ENCODE assay signal across 12 cellular contexts in the genomic region with DNA sequence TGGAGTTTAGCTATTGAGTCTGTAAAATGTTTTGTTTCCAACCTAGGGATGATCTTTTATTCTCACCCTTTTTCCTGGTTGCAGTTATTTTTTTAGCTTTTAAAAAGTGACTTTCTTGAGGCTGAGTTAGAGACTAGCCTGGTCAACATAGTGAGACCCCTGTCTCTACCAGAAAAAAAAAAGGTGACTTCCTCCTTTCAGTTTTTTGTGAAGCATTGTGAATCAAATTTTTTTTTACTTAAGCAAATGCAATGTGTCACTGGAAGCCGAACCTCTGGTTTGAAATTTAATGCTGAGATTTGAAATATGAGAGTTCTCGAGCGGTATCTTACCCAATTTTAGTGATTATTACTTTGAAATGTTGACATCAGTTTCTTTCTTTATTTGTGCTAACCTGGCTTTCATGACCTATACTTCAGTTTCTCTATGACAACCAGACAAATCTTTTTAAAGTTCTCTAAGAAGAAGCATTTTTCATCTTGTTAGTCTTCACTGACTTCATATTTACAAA. TPM values are rescaled to one million over a fixed set of nuclear protein-coding genes. Genes with fewer than 3 reads are reported as not detected.
DNase-seq lines count a peak whose midpoint lies in the region; ATAC-seq and TF ChIP-seq lines count a peak whose summit lies in the region.
"Had no signal": no experiment of that assay in that cellular context is flagged by ENCODE, and none has a peak within 500 bp of the region (broad histone marks: within the 10 kb centered on the region; RNA-seq: fewer than 3 reads in every experiment).

No MANE protein-coding gene starts in this region.

- no peak overlapping the region for H3K4me3 ChIP-seq in BLaER1
- H3K4me3 ChIP-seq in GM23248, result peak overlapping the region; percentile 99

- peak overlapping the region; percentile 94 for H3K4me3 Mint-ChIP-seq in activated naive CD8-positive, alpha-beta T cell treated with anti-CD3 and anti-CD28 coated beads, Interleukin-2, amount 10 ng/mL, durations not matched to agents 7 days and 5 days
- H3K4me3 Mint-ChIP-seq in mesothelial cell of epicardium, result no peak overlapping the region
- H3K4me3 Mint-ChIP-seq: WTC11 had no signal

- peaks cover 40% of the 10 kb centered on the region for H3F3A ChIP-seq in GM23248 (ENCODE audit: insufficient read depth)

- H3K27me3 ChIP-seq in BLaER1 (no peaks in the 10 kb centered on the region), GM23248 (replicated peaks; ENCODE audit: insufficient read depth) (no peaks in the 10 kb centered on the region)

- H3K4me2 ChIP-seq in BLaER1 (peak overlapping the region; percentile 89), GM23248 (ENCODE audit: unreplicated experiment) (peak overlapping the region; percentile 33)

- in situ Hi-C loops in GM23248 (cut with MboI), result no loop called here

- POLR2A ChIA-PET in activated naive CD8-positive, alpha-beta T cell treated with anti-CD3 and anti-CD28 coated beads, Interleukin-2, amount 10 ng/mL, durations not matched to agents 7 days and 5 days (lab: Charles Lee), result interaction anchor here (0.8 to 1.2 kb wide), 3 partner anchors 14 to 20 kb away, joined by 3 to 4 read pairs (median 3); no protein-coding TSS in a partner anchor

- no peaks in the 10 kb centered on the region for H3K9me3 ChIP-seq in BLaER1
- no peaks in the 10 kb centered on the region for H3K9me3 ChIP-seq in GM23248 (ENCODE audit: low read depth)

- WGBS in GM23248 (ENCODE audit: low coverage in 1 of 2, low lambda C conversion rate in 2 of 2, missing lambda C conversion rate in 2 of 2), 2 experiments, result 68 to 70% methylated on average over 3 of the region's 3 CpGs

- H4K20me1 ChIP-seq in BLaER1 (peaks cover 84% of the 10 kb centered on the region), GM23248 (ENCODE audit: insufficient read depth) (peaks cover 14% of the 10 kb centered on the region; the same call in 1 of the 2 replicates)

- no peak for TF ChIP-seq CTCF in mesothelial cell of epicardium (IDR thresholded peaks at IDR 0.05; ENCODE audit: unreplicated experiment)

- H3K36me3 ChIP-seq in BLaER1 (peaks cover 54% of the 10 kb centered on the region), GM23248 (ENCODE audit: low read depth) (peaks cover 5% of the 10 kb centered on the region; the same call in 1 of the 2 replicates)

- no peak overlapping the region for H3K27ac ChIP-seq in BLaER1
- H3K27ac ChIP-seq in GM23248, result peak overlapping the region; percentile 5; the same call in 1 of the 2 replicates

- H3K27ac Mint-ChIP-seq in activated naive CD8-positive, alpha-beta T cell treated with anti-CD3 and anti-CD28 coated beads, Interleukin-2, amount 10 ng/mL, durations not matched to agents 7 days and 5 days, result peak overlapping the region; percentile 66
- H3K27ac Mint-ChIP-seq in mesothelial cell of epicardium, result peak overlapping the region; percentile 57
- H3K27ac Mint-ChIP-seq: WTC11 had no signal

- H3K4me1 Mint-ChIP-seq in activated naive CD8-positive, alpha-beta T cell treated with anti-CD3 and anti-CD28 coated beads, Interleukin-2, amount 10 ng/mL, durations not matched to agents 7 days and 5 days, result peaks cover 54% of the 10 kb centered on the region
- H3K4me1 Mint-ChIP-seq in mesothelial cell of epicardium, result peaks cover 35% of the 10 kb centered on the region

- H3K9me3 Mint-ChIP-seq in activated naive CD8-positive, alpha-beta T cell treated with anti-CD3 and anti-CD28 coated beads, Interleukin-2, amount 10 ng/mL, durations not matched to agents 7 days and 5 days, result no peaks in the 10 kb centered on the region
- no peaks in the 10 kb centered on the region for H3K9me3 Mint-ChIP-seq in mesothelial cell of epicardium
- H3K9me3 Mint-ChIP-seq: WTC11 had no signal

- H3K79me2 ChIP-seq in GM23248 (ENCODE audit: insufficient read depth), result peaks cover 87% of the 10 kb centered on the region

- H3K27me3 Mint-ChIP-seq in activated naive CD8-positive, alpha-beta T cell treated with anti-CD3 and anti-CD28 coated beads, Interleukin-2, amount 10 ng/mL, durations not matched to agents 7 days and 5 days, result no peaks in the 10 kb centered on the region
- H3K27me3 Mint-ChIP-seq in mesothelial cell of epicardium (ENCODE audit: low read depth), result no peaks in the 10 kb centered on the region

- peak; percentile 7 for DNase-seq in GM23248
- DNase-seq in activated naive CD8-positive, alpha-beta T cell treated with anti-CD3 and anti-CD28 coated beads, Interleukin-2, amount 10 ng/mL, durations not matched to agents 7 days and 5 days, result no peak
- no peak for DNase-seq in mesothelial cell of epicardium (ENCODE audit: low spot score in 2 of 2, unreplicated experiment in 2 of 2)
- DNase-seq in NCI-H774 (lab: John Stamatoyannopoulos, UW), result no peak
- no peak for DNase-seq in NCI-H2081 treated with DMSO at 0.1 percent for 48 hours (lab: John Stamatoyannopoulos, UW)
- DNase-seq in NCI-H446 (lab: John Stamatoyannopoulos, UW), result no peak
- DNase-seq in amygdala (lab: John Stamatoyannopoulos, UW), result no peak
- DNase-seq: MV-4-11, NCI-H510A, SHP77 treated with DMSO at 0.1 percent for 48 hours had no signal

- H2AFZ ChIP-seq in GM23248, result no peak overlapping the region

- H3K4me1 ChIP-seq in BLaER1, result peaks cover 37% of the 10 kb centered on the region
- H3K4me1 ChIP-seq in GM23248 (ENCODE audit: insufficient read depth), result peaks cover 55% of the 10 kb centered on the region

- ATAC-seq in activated naive CD8-positive, alpha-beta T cell treated with anti-CD3 and anti-CD28 coated beads, Interleukin-2, amount 10 ng/mL, durations not matched to agents 7 days and 5 days (ENCODE audit: low read depth), result no peak
- ATAC-seq: WTC11 had no signal

- H3K9me2 ChIP-seq in GM23248 (ENCODE audit: insufficient read depth), result no peaks in the 10 kb centered on the region

- H3K9ac ChIP-seq in BLaER1 (no peak overlapping the region), GM23248 (peak overlapping the region; percentile 22; the same call in 1 of the 2 replicates)

- peaks cover 59% of the 10 kb centered on the region for H3K36me3 Mint-ChIP-seq in activated naive CD8-positive, alpha-beta T cell treated with anti-CD3 and anti-CD28 coated beads, Interleukin-2, amount 10 ng/mL, durations not matched to agents 7 days and 5 days
- H3K36me3 Mint-ChIP-seq in mesothelial cell of epicardium, result peaks cover 9% of the 10 kb centered on the region

RNA-seq across cellular contexts. Expression of a gene that starts 3.6 kb away (rescaled TPM):
- 496 and 560 TPM in 2 replicates for total RNA-seq in GM23248 (2014; rRNA removed; shearing (Covaris generic))
- polyA plus RNA-seq in GM23248 (2016; fragmentation: Nextera tagmentation; extraction: Ambion mirVana), result 576 and 593 TPM in 2 replicates
- 100 to 1,000 TPM; 579 to 614 TPM for total RNA-seq in activated naive CD8-positive, alpha-beta T cell treated with anti-CD3 and anti-CD28 coated beads, Interleukin-2, amount 10 ng/mL, durations not matched to agents 7 days and 5 days
- total RNA-seq in mesothelial cell of epicardium, result 141 to 146 TPM (median 143 TPM) in 3 replicates

RNA-seq across cellular contexts. Expression of a gene that starts 52.9 kb away (rescaled TPM):
- 26.9 and 38.3 TPM in 2 replicates for total RNA-seq in GM23248 (2014; rRNA removed; shearing (Covaris generic))
- polyA plus RNA-seq in GM23248 (2016; fragmentation: Nextera tagmentation; extraction: Ambion mirVana), result 53.1 and 54.0 TPM in 2 replicates
- total RNA-seq in activated naive CD8-positive, alpha-beta T cell treated with anti-CD3 and anti-CD28 coated beads, Interleukin-2, amount 10 ng/mL, durations not matched to agents 7 days and 5 days, result 10 to 100 TPM; 71.3 to 74.6 TPM
- total RNA-seq in mesothelial cell of epicardium, result 81.8 to 90.9 TPM (median 85.3 TPM) in 3 replicates
